17 cellular contexts compared by ENCODE assay signal in genomic region chr20:34018166-34018565, GRCh38. TPM values are rescaled to one million over a fixed set of nuclear protein-coding genes. Genes with fewer than 3 reads are reported as not detected.
DNase-seq lines count a peak whose midpoint lies in the region; ATAC-seq and TF ChIP-seq lines count a peak whose summit lies in the region.
"Had no signal": no experiment of that assay in that cellular context is flagged by ENCODE, and none has a peak within 500 bp of the region (broad histone marks: within the 10 kb centered on the region; RNA-seq: fewer than 3 reads in every experiment).

No MANE protein-coding gene starts in this region.

- no peaks in the 10 kb centered on the region for H3K27me3 Mint-ChIP-seq in MCF 10A (ENCODE audit: insufficient read depth, unreplicated experiment)
- H3K27me3 Mint-ChIP-seq in T-helper 17 cell = no peaks in the 10 kb centered on the region
- peaks cover 0 to 4% (median 0%) of the 10 kb centered on the region in 3 donors for H3K27me3 Mint-ChIP-seq in immature natural killer cell (ENCODE audit: low read depth in 3 of 3)

- H2AFZ ChIP-seq in smooth muscle cell (ENCODE audit: low read depth) = no peak overlapping the region

- no peaks in the 10 kb centered on the region for H3K36me3 ChIP-seq in breast epithelium
- no peaks in the 10 kb centered on the region for H3K36me3 ChIP-seq in smooth muscle cell (ENCODE audit: low read depth)
- H3K36me3 ChIP-seq: esophagus muscularis mucosa had no signal

- WGBS in smooth muscle cell (ENCODE audit: low lambda C conversion rate) = 81% methylated on average over 1 of the region's 1 CpG

- H3K9me3 ChIP-seq in breast epithelium (no peaks in the 10 kb centered on the region), T-helper 17 cell (ENCODE audit: control insufficient read depth, low read length, poor library complexity, severe bottlenecking) (no peaks in the 10 kb centered on the region), smooth muscle cell (replicated peaks; ENCODE audit: low read depth) (no peaks in the 10 kb centered on the region)
- H3K9me3 ChIP-seq: esophagus muscularis mucosa had no signal

- H3K27ac Mint-ChIP-seq in MCF 10A (ENCODE audit: low read depth, unreplicated experiment) (peak overlapping the region; percentile 30), T-helper 17 cell (peak overlapping the region; percentile 76), immature natural killer cell (peak overlapping the region; percentile 6 to 84 (median 23))
- H3K27ac Mint-ChIP-seq: activated CD8-positive, alpha-beta T cell treated with anti-CD3 and anti-CD28 coated beads, Interleukin-2, amount 10 ng/mL, durations not matched to agents 7 days and 5 days had no signal

- no peak overlapping the region for H3K4me3 Mint-ChIP-seq in MCF 10A (ENCODE audit: unreplicated experiment)
- H3K4me3 Mint-ChIP-seq in T-helper 17 cell = no peak overlapping the region
- no peak overlapping the region for H3K4me3 Mint-ChIP-seq in immature natural killer cell
- H3K4me3 Mint-ChIP-seq: activated CD8-positive, alpha-beta T cell treated with anti-CD3 and anti-CD28 coated beads, Interleukin-2, amount 10 ng/mL, durations not matched to agents 7 days and 5 days; CD14-positive monocyte had no signal

- H3K27me3 ChIP-seq in breast epithelium (no peaks in the 10 kb centered on the region), smooth muscle cell (ENCODE audit: low read depth) (no peaks in the 10 kb centered on the region)
- H3K27me3 ChIP-seq: esophagus muscularis mucosa had no signal

- intact Hi-C loops in MCF 10A (cut with micrococcal nuclease) (no loop called here), breast epithelium (cut with DNase I; ENCODE audit: low total_unique reads) (no loop called here)

- no peak for ATAC-seq in T-helper 17 cell
- ATAC-seq: activated CD8-positive, alpha-beta T cell treated with anti-CD3 and anti-CD28 coated beads, Interleukin-2, amount 10 ng/mL, durations not matched to agents 7 days and 5 days; GM12878 had no signal

- TF ChIP-seq CTCF in MCF 10A (IDR thresholded peaks at IDR 0.05; ENCODE audit: unreplicated experiment) = no peak
- TF ChIP-seq CTCF in breast epithelium (IDR thresholded peaks at IDR 0.05) = no peak
- TF ChIP-seq CTCF in smooth muscle cell (IDR thresholded peaks at IDR 0.05; ENCODE audit: borderline replicate concordance, insufficient read depth, poor library complexity, severe bottlenecking) = no peak

- H3K4me2 ChIP-seq in smooth muscle cell = peak overlapping the region; percentile 49

- H4K20me1 ChIP-seq in smooth muscle cell (ENCODE audit: low read depth) = peaks cover 98% of the 10 kb centered on the region

- H3K4me3 ChIP-seq in breast epithelium (no peak overlapping the region), smooth muscle cell (no peak overlapping the region)
- H3K4me3 ChIP-seq: esophagus muscularis mucosa, GM12878 had no signal

- H3K9me3 Mint-ChIP-seq in MCF 10A (ENCODE audit: unreplicated experiment) = no peaks in the 10 kb centered on the region
- peaks cover 0 to 1% (median 0%) of the 10 kb centered on the region in 6 donors for H3K9me3 Mint-ChIP-seq in immature natural killer cell
- H3K9me3 Mint-ChIP-seq: CD14-positive monocyte had no signal

- H3K27ac ChIP-seq in breast epithelium (no peak overlapping the region), smooth muscle cell (ENCODE audit: low read depth) (peak overlapping the region; percentile 86), substantia nigra (ENCODE audit: low read depth, low read length, poor library complexity, severe bottlenecking) (no peak overlapping the region)
- H3K27ac ChIP-seq: esophagus muscularis mucosa had no signal

- no peaks in the 10 kb centered on the region for H3F3A ChIP-seq in smooth muscle cell (ENCODE audit: low read depth)

- POLR2A ChIA-PET in MCF 10A (lab: Yijun Ruan, JAX) = no interaction called here

- CTCF ChIA-PET in MCF 10A (lab: Yijun Ruan, JAX) = interaction anchor here (0.6 to 0.8 kb wide), 2 partner anchors 9 to 687 kb away, joined by 3 to 5 read pairs; no protein-coding TSS in a partner anchor

- BruUV-seq in MCF 10A (replicated peaks; lab: Mats Ljungman, UMichigan) = no TSS peak

- no peaks in the 10 kb centered on the region for H3K36me3 Mint-ChIP-seq in MCF 10A (ENCODE audit: insufficient read depth, unreplicated experiment)
- peaks cover 7% of the 10 kb centered on the region for H3K36me3 Mint-ChIP-seq in T-helper 17 cell (ENCODE audit: low read depth)
- no peaks in the 10 kb centered on the region for H3K36me3 Mint-ChIP-seq in immature natural killer cell

- TF ChIP-seq POLR2A in breast epithelium (IDR thresholded peaks at IDR 0.05) = no peak

- peaks cover 82% of the 10 kb centered on the region for H3K79me2 ChIP-seq in smooth muscle cell (ENCODE audit: low read depth)

- H3K4me1 ChIP-seq in breast epithelium (peaks cover 0 to 2% of the 10 kb centered on the region in 2 donors), smooth muscle cell (ENCODE audit: low read depth) (peaks cover 13% of the 10 kb centered on the region)

- H3K9ac ChIP-seq in smooth muscle cell (ENCODE audit: low read depth) = peak overlapping the region; percentile 31

- H3K4me1 Mint-ChIP-seq in MCF 10A (ENCODE audit: insufficient read depth, unreplicated experiment) = peaks cover 44% of the 10 kb centered on the region
- peaks cover 74% of the 10 kb centered on the region for H3K4me1 Mint-ChIP-seq in T-helper 17 cell
- peaks cover 84 to 96% of the 10 kb centered on the region in 2 donors for H3K4me1 Mint-ChIP-seq in immature natural killer cell

- DNase-seq in MCF 10A (ENCODE audit: unreplicated experiment) (no peak), breast epithelium (ENCODE audit: low spot score in 2 of 2) (no peak), T-helper 17 cell (no peak), immature natural killer cell (no peak), smooth muscle cell (lab: John Stamatoyannopoulos, UW; ENCODE audit: unreplicated experiment) (no peak), NCI-H510A treated with DMSO at 0.1 percent for 48 hours (lab: John Stamatoyannopoulos, UW) (no peak), substantia nigra (lab: John Stamatoyannopoulos, UW) (no peak), NCI-H128 (lab: John Stamatoyannopoulos, UW; ENCODE audit: unreplicated experiment) (no peak)
- DNase-seq: activated CD8-positive, alpha-beta T cell treated with anti-CD3 and anti-CD28 coated beads, Interleukin-2, amount 10 ng/mL, durations not matched to agents 7 days and 5 days; DMS53; NCI-H1436 treated with DMSO at 0.1 percent for 48 hours; NCI-H82; posterior cingulate gyrus; stimulated activated CD4-positive, alpha-beta T cell treated with anti-CD3 and anti-CD28 coated beads, Interleukin-2, amount 100 ng/mL, for 48 hours had no signal

RNA-seq across cellular contexts. Expression of gene RALY, which starts 24.5 kb away (rescaled TPM):
- total RNA-seq in MCF 10A (2022) = 113 and 120 TPM in 2 replicates
- total RNA-seq in breast epithelium = 100 to 1,000 TPM in 1 of 3 donors, 10 to 100 TPM in 2; 73.5 to 120 (median 96.4) TPM
- 100 to 1,000 TPM; 120 to 137 TPM for total RNA-seq in T-helper 17 cell
- polyA plus RNA-seq in immature natural killer cell = 100 to 1,000 TPM; 271 to 323 (median 273) TPM
- 95.8 and 99.7 TPM in 2 replicates for total RNA-seq in smooth muscle cell
- 193 and 218 TPM in 2 replicates for polyA plus RNA-seq in smooth muscle cell

Comparison
In these comparisons a context has a peak if more than half of its experiments do, and no peak if none do; other contexts are left out.
1. H3K27ac Mint-ChIP-seq: peak in every context shown above with its lines; median percentile 76 in T-helper 17 cell; 30 in MCF 10A; 23 in immature natural killer cell.